Comparison of ENCODE assay signal across 6 cellular contexts in genomic region chr2:97608745-97609144, GRCh38. TPM values are rescaled to one million over a fixed set of nuclear protein-coding genes. Genes with fewer than 3 reads are reported as not detected.
DNase-seq lines count a peak whose midpoint lies in the region; ATAC-seq, FAIRE-seq and TF ChIP-seq lines count a peak whose summit lies in the region.
"Not testable (repeated sequence)": the region's sequence is repeated elsewhere in the genome, so short reads cannot be mapped to it uniquely, and the experiment has no call there.

No MANE protein-coding gene starts in this region.

- H2AFZ ChIP-seq in K562 (ENCODE audit: low read depth, low read length) = 0 out of 2 replicates have a peak overlapping the region, but pooled peaks have one; percentile 44
- not testable (repeated sequence) for H2AFZ ChIP-seq in HepG2 (ENCODE audit: low read length)

- not testable (repeated sequence) for H3K9ac ChIP-seq in K562 (ENCODE audit: insufficient read depth in 1 of 2, low read depth in 2 of 2, low read length in 2 of 2); HepG2 (ENCODE audit: insufficient read depth, low read depth, low read length)

- H3K27me3 Mint-ChIP-seq in activated naive CD4-positive, alpha-beta T cell treated with anti-CD3 and anti-CD28 coated beads, Interleukin-2, amount 50 U/mL, for 24 hours = not testable (repeated sequence)

- H3K27ac Mint-ChIP-seq in activated naive CD4-positive, alpha-beta T cell treated with anti-CD3 and anti-CD28 coated beads, Interleukin-2, amount 50 U/mL, for 24 hours = peak overlapping the region; percentile 41

- H3K9me3 Mint-ChIP-seq in activated naive CD4-positive, alpha-beta T cell treated with anti-CD3 and anti-CD28 coated beads, Interleukin-2, amount 50 U/mL, for 24 hours = not testable (repeated sequence)

- H3K4me1 ChIP-seq in K562 (replicated peaks in 1 of 2; ENCODE audit: control insufficient read depth in 2 of 2, insufficient read depth in 2 of 2, low read length in 2 of 2); HepG2 (ENCODE audit: insufficient read depth, low read length): not testable (repeated sequence)

- not testable (repeated sequence) for H3K36me3 Mint-ChIP-seq in activated naive CD4-positive, alpha-beta T cell treated with anti-CD3 and anti-CD28 coated beads, Interleukin-2, amount 50 U/mL, for 24 hours

- WGBS in K562 (ENCODE audit: insufficient coverage, low coverage, missing lambda C conversion rate) = 16% methylated on average over 4 of the region's 4 CpGs
- WGBS in HepG2 (ENCODE audit: low lambda C conversion rate) = 25% methylated on average over 3 of the region's 4 CpGs

- in situ Hi-C loops in K562 (cut with MboI) = loop anchor here (5.0 kb wide), 1 partner anchor 1836 kb away; no protein-coding TSS in a partner anchor
- in situ Hi-C loops in HepG2 (cut with HindIII; ENCODE audit: extremely low pct_ligation_motif_present, low pct_unique_long_range_greater_than_20kb) = not testable (repeated sequence)

- H3K4me1 Mint-ChIP-seq in activated naive CD4-positive, alpha-beta T cell treated with anti-CD3 and anti-CD28 coated beads, Interleukin-2, amount 50 U/mL, for 24 hours = not testable (repeated sequence)

- H3K36me3 ChIP-seq in K562 (ENCODE audit: control insufficient read depth, insufficient read depth, low read length); HepG2 (replicated peaks in 1 of 2; ENCODE audit: control insufficient read depth in 1 of 2, insufficient read depth in 2 of 2, low read length in 2 of 2): not testable (repeated sequence)

- CTCF ChIA-PET in K562 (lab: Yijun Ruan, JAX; ENCODE audit: low intra/inter-chr PET ratio); HepG2 (lab: Yijun Ruan, JAX; ENCODE audit: low intra/inter-chr PET ratio, low total read pairs): not testable (repeated sequence)

- TF ChIP-seq CTCF in K562 (IDR thresholded peaks at IDR 0.05 in 2 of 3, conservative IDR thresholded peaks at IDR 0.05 in 1 of 3; ENCODE audit: insufficient read depth in 2 of 3, low read depth in 1 of 3, low read length in 3 of 3); HepG2 (CRISPR knock-in tag; IDR thresholded peaks at IDR 0.05): not testable (repeated sequence)

- FAIRE-seq in K562 (lab: Jason Lieb, UNC); HepG2 (lab: Jason Lieb, UNC): not testable (repeated sequence)

- BruUV-seq in K562 (replicated peaks; lab: Mats Ljungman, UMichigan); HepG2 (replicated peaks; lab: Mats Ljungman, UMichigan): not testable (repeated sequence)

- not testable (repeated sequence) for H3K9me3 ChIP-seq in K562 (replicated peaks; ENCODE audit: control insufficient read depth, insufficient read depth, low read depth, low read length); HepG2 (ENCODE audit: low read length)

- TF ChIP-seq POLR2A in K562 (conservative IDR thresholded peaks at IDR 0.05); HepG2 (IDR thresholded peaks at IDR 0.05; ENCODE audit: insufficient read depth in 1 of 2, low read depth in 2 of 2, low read length in 2 of 2): not testable (repeated sequence)

- intact Hi-C loops in K562 (cut with micrococcal nuclease); HepG2 (cut with micrococcal nuclease; ENCODE audit: unreplicated experiment): not testable (repeated sequence)

- not testable (repeated sequence) for H3K4me3 ChIP-seq in K562; HepG2 (replicated peaks in 1 of 3; ENCODE audit: insufficient read depth in 1 of 3, low read depth in 2 of 3, low read length in 3 of 3)

- H3K4me3 Mint-ChIP-seq in activated naive CD4-positive, alpha-beta T cell treated with anti-CD3 and anti-CD28 coated beads, Interleukin-2, amount 50 U/mL, for 24 hours = not testable (repeated sequence)

- H3K9me1 ChIP-seq in K562 (ENCODE audit: control insufficient read depth, insufficient read depth, low read length) = not testable (repeated sequence)

- not testable (repeated sequence) for TF ChIP-seq RAD21 in K562 (CRISPR knock-in tag; conservative IDR thresholded peaks at IDR 0.05 in 1 of 2, IDR thresholded peaks at IDR 0.05 in 1 of 2); HepG2 (CRISPR knock-in tag; IDR thresholded peaks at IDR 0.05)

- POLR2A ChIA-PET in K562 (lab: Yijun Ruan, JAX); HepG2 (lab: Yijun Ruan, JAX): not testable (repeated sequence)

- peak in 1 of 4 experiments; percentile 9 for DNase-seq in K562 (ENCODE audit: extremely low read depth in 1 of 4, low spot score in 3 of 4)
- peak; percentile 37 for DNase-seq in islet precursor cell
- not testable (repeated sequence) for DNase-seq in HepG2 (ENCODE audit: low spot score)

- not testable (repeated sequence) for H3K27me3 ChIP-seq in K562 (ENCODE audit: control insufficient read depth in 2 of 2, insufficient read depth in 2 of 2, low read length in 2 of 2); HepG2 (ENCODE audit: control insufficient read depth in 1 of 2, insufficient read depth in 2 of 2, low read length in 2 of 2)

- H3K4me2 ChIP-seq in K562 (ENCODE audit: insufficient read depth, low read length) = not testable (repeated sequence)
- H3K4me2 ChIP-seq in HepG2 (ENCODE audit: low read depth, low read length) = peak overlapping the region; percentile 29; the same call in 1 of the 2 replicates

- TF ChIP-seq EP300 in K562 (IDR thresholded peaks at IDR 0.05; ENCODE audit: low read length); HepG2 (IDR thresholded peaks at IDR 0.05; ENCODE audit: low read depth in 2 of 2, low read length in 2 of 2); HepG2 (CRISPR knock-in tag; IDR thresholded peaks at IDR 0.05; ENCODE audit: borderline replicate concordance): not testable (repeated sequence)

- H4K20me1 ChIP-seq in K562 (replicated peaks; ENCODE audit: control insufficient read depth, insufficient read depth, low read length); HepG2 (ENCODE audit: insufficient read depth, low read length): not testable (repeated sequence)

- H3K79me2 ChIP-seq in K562 (ENCODE audit: control insufficient read depth, insufficient read depth, low read length); HepG2 (ENCODE audit: insufficient read depth, low read length): not testable (repeated sequence)

- ATAC-seq in HG02610 (IDR thresholded peaks at IDR 0.05; ENCODE audit: unreplicated experiment) = peak; percentile 38
- not testable (repeated sequence) for ATAC-seq in K562
- ATAC-seq in HepG2 = peak; percentile 36; the same call in 2 of the 3 replicates

- H3K27ac ChIP-seq in K562 (ENCODE audit: extremely low read depth, low read depth, low read length); HepG2 (ENCODE audit: extremely low read length, insufficient read depth, low read length): not testable (repeated sequence)
- H3K27ac ChIP-seq in temporal lobe (ENCODE audit: low read depth, low read length) = peak overlapping the region; percentile 27

RNA-seq across cellular contexts. Expression of gene ANKRD36B, which starts 19.1 kb away (rescaled TPM):
- total RNA-seq in K562 (2011; cell fraction: chromatin; rRNA removed; ENCODE audit: low replicate concordance) = 52.2 and 173 TPM in 2 replicates
- total RNA-seq in K562 (2011; cell fraction: nucleolus; rRNA removed) = 23.2 and 30.7 TPM in 2 replicates
- 46.9 and 61.1 TPM in 2 replicates for total RNA-seq in K562 (2011; cell fraction: nucleoplasm; rRNA removed)
- total RNA-seq in K562 (2014; rRNA removed) (24.9 and 25.7 TPM in 2 replicates), K562 (2014; rRNA removed; fragmentation: Illumina TruSeq; extraction: Trizol) (23.0 and 27.8 TPM in 2 replicates), K562 (2015; rRNA removed; fragmentation: Illumina TruSeq; extraction: Trizol) (38.8 and 40.9 TPM in 2 replicates), K562 (2021) (12.3 and 17.2 TPM in 2 replicates), HepG2 (2016; rRNA removed; fragmentation: Illumina TruSeq; extraction: Trizol) (7.4 and 34.8 TPM in 2 replicates), temporal lobe (197 TPM)
- polyA plus RNA-seq in K562 (2011; rRNA removed) (12.4 and 12.7 TPM in 2 replicates), K562 (2014; fragmentation: Illumina TruSeq; extraction: Trizol) (8.0 and 13.3 TPM in 2 replicates), K562 (2014; fragmentation: Nextera tagmentation; extraction: Ambion mirVana) (1 to 10 TPM; 7.6 to 8.6 TPM), K562 (2014; rRNA removed) (12.1 and 12.3 TPM in 2 replicates), HepG2 (2011; rRNA removed) (5.5 and 7.3 TPM in 2 replicates)
- 0.92 and 1.8 TPM in 2 replicates for polyA plus RNA-seq in K562 (2011; cell fraction: cytosol; rRNA removed)
- polyA plus RNA-seq in K562 (2011; cell fraction: nucleus; rRNA removed) = 35.2 and 42.7 TPM in 2 replicates
- polyA plus RNA-seq in K562 (2012) = 7.1 and 11.0 TPM in 2 replicates
- 41.3 and 57.2 TPM in 2 replicates for polyA minus RNA-seq in K562 (2011; rRNA and poly(A)+ RNA removed)
- polyA minus RNA-seq in K562 (2011; cell fraction: cytosol; rRNA and poly(A)+ RNA removed) = 2.7 and 4.1 TPM in 2 replicates
- polyA minus RNA-seq in K562 (2011; cell fraction: nucleus; rRNA and poly(A)+ RNA removed) = 77.3 and 159 TPM in 2 replicates
- total RNA-seq in HepG2 (2016; cell fraction: cytosol; rRNA removed; fragmentation: Illumina TruSeq; extraction: Trizol; ENCODE audit: low read depth) = 10.8 and 17.5 TPM in 2 replicates
- total RNA-seq in HepG2 (2016; cell fraction: insoluble cytoplasmic fraction; rRNA removed; fragmentation: Illumina TruSeq; extraction: Trizol) = 8.0 and 32.0 TPM in 2 replicates
- 14.3 and 14.7 TPM in 2 replicates for total RNA-seq in HepG2 (2016; cell fraction: membrane; rRNA removed; fragmentation: Illumina TruSeq; extraction: Trizol)
- 115 and 125 TPM in 2 replicates for total RNA-seq in HepG2 (2016; cell fraction: nucleus; rRNA removed; fragmentation: Illumina TruSeq; extraction: Trizol)
- 0.60 and 0.63 TPM in 2 replicates for polyA plus RNA-seq in HepG2 (2011; cell fraction: cytosol; rRNA removed)
- polyA plus RNA-seq in HepG2 (2011; cell fraction: nucleus; rRNA removed) = 28.4 and 36.1 TPM in 2 replicates
- 4.2 and 7.8 TPM in 2 replicates for polyA plus RNA-seq in HepG2 (2012)
- polyA plus RNA-seq in HepG2 (2016; cell fraction: cytosol; fragmentation: Illumina TruSeq; extraction: Trizol; ENCODE audit: low read depth) = 0.32 and 0.77 TPM in 2 replicates
- polyA plus RNA-seq in HepG2 (2016; cell fraction: insoluble cytoplasmic fraction; fragmentation: Illumina TruSeq; extraction: Trizol; ENCODE audit: low read depth) = 3.2 and 4.1 TPM in 2 replicates
- 0.80 and 1.2 TPM in 2 replicates for polyA plus RNA-seq in HepG2 (2016; cell fraction: membrane; fragmentation: Illumina TruSeq; extraction: Trizol; ENCODE audit: low read depth)
- polyA plus RNA-seq in HepG2 (2016; cell fraction: nucleus; fragmentation: Illumina TruSeq; extraction: Trizol; ENCODE audit: insufficient read depth, low read depth) = 38.1 and 43.9 TPM in 2 replicates
- polyA minus RNA-seq in HepG2 (2011; rRNA and poly(A)+ RNA removed; ENCODE audit: low replicate concordance) = 17.3 and 47.3 TPM in 2 replicates
- 3.7 and 4.6 TPM in 2 replicates for polyA minus RNA-seq in HepG2 (2011; cell fraction: cytosol; rRNA and poly(A)+ RNA removed)
- 274 and 291 TPM in 2 replicates for polyA minus RNA-seq in HepG2 (2011; cell fraction: nucleus; rRNA and poly(A)+ RNA removed)

RNA-seq across cellular contexts. Expression of gene COX5B, which starts 37.1 kb away (rescaled TPM):
- total RNA-seq in K562 (2011; cell fraction: chromatin; rRNA removed; ENCODE audit: low replicate concordance) = 55.0 and 69.6 TPM in 2 replicates
- 123 and 139 TPM in 2 replicates for total RNA-seq in K562 (2011; cell fraction: nucleolus; rRNA removed)
- 112 and 121 TPM in 2 replicates for total RNA-seq in K562 (2011; cell fraction: nucleoplasm; rRNA removed)
- total RNA-seq in K562 (2014; rRNA removed) = 1,235 and 1,392 TPM in 2 replicates
- 182 and 199 TPM in 2 replicates for total RNA-seq in K562 (2014; rRNA removed; fragmentation: Illumina TruSeq; extraction: Trizol)
- total RNA-seq in K562 (2015; rRNA removed; fragmentation: Illumina TruSeq; extraction: Trizol) = 458 and 535 TPM in 2 replicates
- total RNA-seq in K562 (2021) = 536 and 603 TPM in 2 replicates
- polyA plus RNA-seq in K562 (2011; rRNA removed) = 535 and 582 TPM in 2 replicates
- polyA plus RNA-seq in K562 (2011; cell fraction: cytosol; rRNA removed) = 717 and 760 TPM in 2 replicates
- polyA plus RNA-seq in K562 (2011; cell fraction: nucleus; rRNA removed) = 365 and 570 TPM in 2 replicates
- 526 and 547 TPM in 2 replicates for polyA plus RNA-seq in K562 (2012)
- 154 and 281 TPM in 2 replicates for polyA plus RNA-seq in K562 (2014; fragmentation: Illumina TruSeq; extraction: Trizol)
- polyA plus RNA-seq in K562 (2014; fragmentation: Nextera tagmentation; extraction: Ambion mirVana) = 100 to 1,000 TPM; 305 to 487 TPM
- polyA plus RNA-seq in K562 (2014; rRNA removed) = 1,304 and 1,424 TPM in 2 replicates
- 60.5 and 61.2 TPM in 2 replicates for polyA minus RNA-seq in K562 (2011; rRNA and poly(A)+ RNA removed)
- polyA minus RNA-seq in K562 (2011; cell fraction: cytosol; rRNA and poly(A)+ RNA removed) = 88.6 and 115 TPM in 2 replicates
- polyA minus RNA-seq in K562 (2011; cell fraction: nucleus; rRNA and poly(A)+ RNA removed) = 46.4 and 75.2 TPM in 2 replicates
- total RNA-seq in HepG2 (2016; rRNA removed; fragmentation: Illumina TruSeq; extraction: Trizol) = 453 and 457 TPM in 2 replicates
- 171 and 178 TPM in 2 replicates for total RNA-seq in HepG2 (2016; cell fraction: cytosol; rRNA removed; fragmentation: Illumina TruSeq; extraction: Trizol; ENCODE audit: low read depth)
- total RNA-seq in HepG2 (2016; cell fraction: insoluble cytoplasmic fraction; rRNA removed; fragmentation: Illumina TruSeq; extraction: Trizol) = 461 and 544 TPM in 2 replicates
- 139 and 150 TPM in 2 replicates for total RNA-seq in HepG2 (2016; cell fraction: membrane; rRNA removed; fragmentation: Illumina TruSeq; extraction: Trizol)
- total RNA-seq in HepG2 (2016; cell fraction: nucleus; rRNA removed; fragmentation: Illumina TruSeq; extraction: Trizol) = 157 and 190 TPM in 2 replicates
- polyA plus RNA-seq in HepG2 (2011; rRNA removed) = 440 and 536 TPM in 2 replicates
- polyA plus RNA-seq in HepG2 (2011; cell fraction: cytosol; rRNA removed) = 532 and 716 TPM in 2 replicates
- polyA plus RNA-seq in HepG2 (2011; cell fraction: nucleus; rRNA removed) = 231 and 254 TPM in 2 replicates
- polyA plus RNA-seq in HepG2 (2012) = 249 and 275 TPM in 2 replicates
- polyA plus RNA-seq in HepG2 (2016; cell fraction: cytosol; fragmentation: Illumina TruSeq; extraction: Trizol; ENCODE audit: low read depth) = 152 and 159 TPM in 2 replicates
- polyA plus RNA-seq in HepG2 (2016; cell fraction: insoluble cytoplasmic fraction; fragmentation: Illumina TruSeq; extraction: Trizol; ENCODE audit: low read depth) = 356 and 383 TPM in 2 replicates
- 107 and 113 TPM in 2 replicates for polyA plus RNA-seq in HepG2 (2016; cell fraction: membrane; fragmentation: Illumina TruSeq; extraction: Trizol; ENCODE audit: low read depth)
- polyA plus RNA-seq in HepG2 (2016; cell fraction: nucleus; fragmentation: Illumina TruSeq; extraction: Trizol; ENCODE audit: insufficient read depth, low read depth) = 248 and 261 TPM in 2 replicates
- 67.4 and 92.1 TPM in 2 replicates for polyA minus RNA-seq in HepG2 (2011; rRNA and poly(A)+ RNA removed; ENCODE audit: low replicate concordance)
- 75.3 and 98.0 TPM in 2 replicates for polyA minus RNA-seq in HepG2 (2011; cell fraction: cytosol; rRNA and poly(A)+ RNA removed)
- polyA minus RNA-seq in HepG2 (2011; cell fraction: nucleus; rRNA and poly(A)+ RNA removed) = 53.7 and 62.3 TPM in 2 replicates
- 134 TPM for total RNA-seq in temporal lobe

RNA-seq across cellular contexts. Expression of gene ACTR1B, which starts 55.1 kb away (rescaled TPM):
- total RNA-seq in K562 (2011; cell fraction: chromatin; rRNA removed; ENCODE audit: low replicate concordance) = 58.6 and 187 TPM in 2 replicates
- 122 and 125 TPM in 2 replicates for total RNA-seq in K562 (2011; cell fraction: nucleolus; rRNA removed)
- 80.8 and 84.3 TPM in 2 replicates for total RNA-seq in K562 (2011; cell fraction: nucleoplasm; rRNA removed)
- total RNA-seq in K562 (2014; rRNA removed) = 22.1 and 27.9 TPM in 2 replicates
- total RNA-seq in K562 (2014; rRNA removed; fragmentation: Illumina TruSeq; extraction: Trizol) = 12.0 and 16.2 TPM in 2 replicates
- 26.4 and 26.7 TPM in 2 replicates for total RNA-seq in K562 (2015; rRNA removed; fragmentation: Illumina TruSeq; extraction: Trizol)
- 41.0 and 43.0 TPM in 2 replicates for total RNA-seq in K562 (2021)
- polyA plus RNA-seq in K562 (2011; rRNA removed) = 40.9 and 47.4 TPM in 2 replicates
- 50.7 and 71.9 TPM in 2 replicates for polyA plus RNA-seq in K562 (2011; cell fraction: cytosol; rRNA removed)
- polyA plus RNA-seq in K562 (2011; cell fraction: nucleus; rRNA removed) = 306 and 320 TPM in 2 replicates
- polyA plus RNA-seq in K562 (2012) = 37.9 and 120 TPM in 2 replicates
- 22.5 and 29.2 TPM in 2 replicates for polyA plus RNA-seq in K562 (2014; fragmentation: Illumina TruSeq; extraction: Trizol)
- 1 to 10 TPM in 1 of 2 experiments, under 1 TPM in 1; 0.49 to 2.3 TPM for polyA plus RNA-seq in K562 (2014; fragmentation: Nextera tagmentation; extraction: Ambion mirVana)
- 42.3 and 46.1 TPM in 2 replicates for polyA plus RNA-seq in K562 (2014; rRNA removed)
- 16.2 and 25.4 TPM in 2 replicates for polyA minus RNA-seq in K562 (2011; rRNA and poly(A)+ RNA removed)
- polyA minus RNA-seq in K562 (2011; cell fraction: cytosol; rRNA and poly(A)+ RNA removed) = 19.1 and 23.3 TPM in 2 replicates
- polyA minus RNA-seq in K562 (2011; cell fraction: nucleus; rRNA and poly(A)+ RNA removed) = 68.1 and 83.7 TPM in 2 replicates
- total RNA-seq in HepG2 (2016; rRNA removed; fragmentation: Illumina TruSeq; extraction: Trizol) = 59.9 and 76.7 TPM in 2 replicates
- 70.2 and 78.4 TPM in 2 replicates for total RNA-seq in HepG2 (2016; cell fraction: cytosol; rRNA removed; fragmentation: Illumina TruSeq; extraction: Trizol; ENCODE audit: low read depth)
- total RNA-seq in HepG2 (2016; cell fraction: insoluble cytoplasmic fraction; rRNA removed; fragmentation: Illumina TruSeq; extraction: Trizol) = 55.1 and 78.5 TPM in 2 replicates
- total RNA-seq in HepG2 (2016; cell fraction: membrane; rRNA removed; fragmentation: Illumina TruSeq; extraction: Trizol) = 130 and 146 TPM in 2 replicates
- total RNA-seq in HepG2 (2016; cell fraction: nucleus; rRNA removed; fragmentation: Illumina TruSeq; extraction: Trizol) = 55.2 and 70.0 TPM in 2 replicates
- 61.7 and 77.6 TPM in 2 replicates for polyA plus RNA-seq in HepG2 (2011; rRNA removed)
- 55.9 and 77.2 TPM in 2 replicates for polyA plus RNA-seq in HepG2 (2011; cell fraction: cytosol; rRNA removed)
- polyA plus RNA-seq in HepG2 (2011; cell fraction: nucleus; rRNA removed) = 251 and 257 TPM in 2 replicates
- polyA plus RNA-seq in HepG2 (2012) = 53.7 and 58.6 TPM in 2 replicates
- polyA plus RNA-seq in HepG2 (2016; cell fraction: cytosol; fragmentation: Illumina TruSeq; extraction: Trizol; ENCODE audit: low read depth) = 74.0 and 88.4 TPM in 2 replicates
- polyA plus RNA-seq in HepG2 (2016; cell fraction: insoluble cytoplasmic fraction; fragmentation: Illumina TruSeq; extraction: Trizol; ENCODE audit: low read depth) = 55.8 and 66.7 TPM in 2 replicates
- 105 and 114 TPM in 2 replicates for polyA plus RNA-seq in HepG2 (2016; cell fraction: membrane; fragmentation: Illumina TruSeq; extraction: Trizol; ENCODE audit: low read depth)
- polyA plus RNA-seq in HepG2 (2016; cell fraction: nucleus; fragmentation: Illumina TruSeq; extraction: Trizol; ENCODE audit: insufficient read depth, low read depth) = 103 and 116 TPM in 2 replicates
- polyA minus RNA-seq in HepG2 (2011; rRNA and poly(A)+ RNA removed; ENCODE audit: low replicate concordance) = 87.1 and 132 TPM in 2 replicates
- polyA minus RNA-seq in HepG2 (2011; cell fraction: cytosol; rRNA and poly(A)+ RNA removed) = 28.5 and 31.1 TPM in 2 replicates
- 72.0 and 76.6 TPM in 2 replicates for polyA minus RNA-seq in HepG2 (2011; cell fraction: nucleus; rRNA and poly(A)+ RNA removed)
- 25.8 TPM for total RNA-seq in temporal lobe
